Comparison of ENCODE assay signal across 18 cellular contexts in genomic region chr7:27995228-27995627, GRCh38.
"Had no signal": no experiment of that assay in that cellular context is flagged by ENCODE, and none has a peak within 500 bp of the region (broad histone marks: within the 10 kb centered on the region; RNA-seq: fewer than 3 reads in every experiment).

No MANE protein-coding gene starts in this region.

- H3K9me3 ChIP-seq: body of pancreas, SJSA1 had no signal

- H3K27me3 ChIP-seq: body of pancreas, SJSA1 had no signal

- ATAC-seq: activated CD8-positive, alpha-beta T cell treated with anti-CD3 and anti-CD28 coated beads, Interleukin-2, amount 10 ng/mL, durations not matched to agents 7 days and 5 days; body of pancreas; K562; T-helper 17 cell; WTC11 had no signal

- DNase-seq: activated CD4-positive, alpha-beta T cell treated with anti-CD3 and anti-CD28 coated beads for 48 hours; activated CD4-positive, alpha-beta T cell treated with anti-CD3 and anti-CD28 coated beads, Interleukin-2, amount 50 U/mL, for 4 hours; activated CD4-positive, CD25-positive, alpha-beta regulatory T cell treated with anti-CD3 and anti-CD28 coated beads, Interleukin-2, amount 50 U/mL, for 72 hours; activated CD8-positive, alpha-beta memory T cell treated with anti-CD3 and anti-CD28 coated beads, Interleukin-2, amount 50 U/mL, for 48 hours; activated CD8-positive, alpha-beta T cell treated with anti-CD3 and anti-CD28 coated beads, Interleukin-2, amount 10 ng/mL, durations not matched to agents 7 days and 5 days; activated effector memory CD4-positive, alpha-beta T cell treated with Interleukin-2 at 50 U/mL for 16 hours; activated naive CD4-positive, alpha-beta T cell; activated T-cell treated with anti-CD3 and anti-CD28 coated beads, Interleukin-2, amount 50 U/mL, for 24 hours; aorta; body of pancreas; Karpas-422; NCI-H1048; NCI-H1694; T-helper 17 cell; T-helper 9 cell had no signal

- H3K4me3 ChIP-seq: body of pancreas, K562, SJSA1 had no signal

- H3K27ac ChIP-seq: body of pancreas, SJSA1 had no signal

- H3K36me3 ChIP-seq: SJSA1 had no signal
